Comparison of ENCODE assay signal across 10 cellular contexts in the genomic region with DNA sequence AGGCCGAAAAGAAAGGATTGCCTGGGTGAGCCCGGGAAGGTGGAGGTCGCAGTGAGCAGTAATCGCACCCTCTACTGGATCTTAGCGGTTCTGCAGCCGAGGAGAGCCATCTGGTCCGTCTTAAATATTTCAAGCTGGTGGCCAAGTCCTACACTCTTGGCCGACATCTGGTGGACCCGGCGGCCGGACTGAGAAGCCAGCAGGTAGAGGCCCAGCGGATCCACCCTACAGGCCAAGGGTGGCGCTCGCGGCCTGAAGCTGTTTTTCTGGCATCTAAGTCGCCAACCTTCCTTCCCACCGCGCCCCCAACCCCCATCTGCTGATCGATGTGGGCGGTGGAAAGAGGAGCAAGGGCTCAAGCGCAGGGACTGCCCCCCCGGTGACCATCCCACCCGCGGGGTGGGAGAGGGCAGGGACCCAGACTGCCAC. TPM values are rescaled to one million over a fixed set of nuclear protein-coding genes. Genes with fewer than 3 reads are reported as not detected.
A peak's percentile ranks its signal among the peaks of the same experiment; 100 is the strongest.
DNase-seq lines count a peak whose midpoint lies in the region; ATAC-seq and TF ChIP-seq lines count a peak whose summit lies in the region.
"Had no signal": no experiment of that assay in that cellular context is flagged by ENCODE, and none has a peak within 500 bp of the region (broad histone marks: within the 10 kb centered on the region; RNA-seq: fewer than 3 reads in every experiment).

No MANE protein-coding gene starts in this region.

- DNase-seq in activated T-cell treated with anti-CD3 and anti-CD28 coated beads, Interleukin-2, amount 50 U/mL, for 48 hours = peak; percentile 28 to 44
- no peak for DNase-seq in activated T-cell treated with anti-CD3 and anti-CD28 coated beads, Interleukin-2, amount 50 U/mL, for 1 hour
- DNase-seq in heart right ventricle = peak; percentile 33 to 44
- DNase-seq in tibial artery = no peak
- DNase-seq: DMS79 treated with DMSO at 0.1 percent for 48 hours had no signal

- H3K4me3 ChIP-seq in heart right ventricle (peak overlapping the region; percentile 14 to 58 (median 45)), tibial artery (peak overlapping the region; percentile 21 to 28)

- WGBS in heart right ventricle, 2 donors = 9% methylated on average over 24 of the region's 24 CpGs

- H3K9me3 ChIP-seq in heart right ventricle = no peaks in the 10 kb centered on the region
- H3K9me3 ChIP-seq in tibial artery = no peaks in the 10 kb centered on the region

- H3K4me1 ChIP-seq in heart right ventricle = peaks cover 0 to 20% (median 14%) of the 10 kb centered on the region in 9 donors
- H3K4me1 ChIP-seq in tibial artery = peaks cover 0 to 13% (median 6%) of the 10 kb centered on the region in 4 donors

- ATAC-seq in SK-N-SH treated with all-trans-retinoic acid at 6 μM for 48 hours (peak; percentile 50), heart right ventricle (peak in 7 of 8 donors; percentile 44 to 71 (median 56)), GM19351 (IDR thresholded peaks at IDR 0.05; ENCODE audit: unreplicated experiment) (no peak), HG02973 (IDR thresholded peaks at IDR 0.05; ENCODE audit: unreplicated experiment) (no peak), GM19455 (IDR thresholded peaks at IDR 0.05; ENCODE audit: unreplicated experiment) (no peak)

- no peak overlapping the region for H3K27ac ChIP-seq in heart right ventricle
- no peak overlapping the region for H3K27ac ChIP-seq in tibial artery
- H3K27ac ChIP-seq: KMS-11 had no signal

- intact Hi-C loops in heart right ventricle (cut with DNase I) (no loop called here), tibial artery (cut with DNase I; ENCODE audit: low total_unique reads) (no loop called here)

- H3K27me3 ChIP-seq in heart right ventricle (peaks cover 0 to 33% (median 20%) of the 10 kb centered on the region in 7 donors), tibial artery (peaks cover 0 to 25% of the 10 kb centered on the region in 2 donors)

- no peaks in the 10 kb centered on the region for H3K36me3 ChIP-seq in heart right ventricle
- no peaks in the 10 kb centered on the region for H3K36me3 ChIP-seq in tibial artery

- TF ChIP-seq CTCF in heart right ventricle (IDR thresholded peaks at IDR 0.05) (peak; percentile 21 to 64 (median 53)), tibial artery (IDR thresholded peaks at IDR 0.05) (peak in 1 of 2 experiments; percentile 34)

TF ChIP-seq in SK-N-SH treated with all-trans-retinoic acid at 6 μM for 48 hours, 23 proteins besides CTCF, POLR2A, EP300 and RAD21:
- TF ChIP-seq TCF4 (CRISPR knock-in tag; IDR thresholded peaks at IDR 0.05; ENCODE audit: borderline replicate concordance) = no peak
- no peak for TF ChIP-seq ISL1 (CRISPR knock-in tag; IDR thresholded peaks at IDR 0.05)
- TF ChIP-seq, protein P1, sequence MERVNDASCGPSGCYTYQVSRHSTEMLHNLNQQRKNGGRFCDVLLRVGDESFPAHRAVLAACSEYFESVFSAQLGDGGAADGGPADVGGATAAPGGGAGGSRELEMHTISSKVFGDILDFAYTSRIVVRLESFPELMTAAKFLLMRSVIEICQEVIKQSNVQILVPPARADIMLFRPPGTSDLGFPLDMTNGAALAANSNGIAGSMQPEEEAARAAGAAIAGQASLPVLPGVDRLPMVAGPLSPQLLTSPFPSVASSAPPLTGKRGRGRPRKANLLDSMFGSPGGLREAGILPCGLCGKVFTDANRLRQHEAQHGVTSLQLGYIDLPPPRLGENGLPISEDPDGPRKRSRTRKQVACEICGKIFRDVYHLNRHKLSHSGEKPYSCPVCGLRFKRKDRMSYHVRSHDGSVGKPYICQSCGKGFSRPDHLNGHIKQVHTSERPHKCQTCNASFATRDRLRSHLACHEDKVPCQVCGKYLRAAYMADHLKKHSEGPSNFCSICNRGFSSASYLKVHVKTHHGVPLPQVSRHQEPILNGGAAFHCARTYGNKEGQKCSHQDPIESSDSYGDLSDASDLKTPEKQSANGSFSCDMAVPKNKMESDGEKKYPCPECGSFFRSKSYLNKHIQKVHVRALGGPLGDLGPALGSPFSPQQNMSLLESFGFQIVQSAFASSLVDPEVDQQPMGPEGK (CRISPR knock-in tag; IDR thresholded peaks at IDR 0.05; ENCODE audit: borderline replicate concordance) = no peak
- no peak for TF ChIP-seq TOX (CRISPR knock-in tag; IDR thresholded peaks at IDR 0.05; ENCODE audit: borderline replicate concordance)

RNA-seq across cellular contexts. Expression of gene ZNF730, which starts 46.5 kb away (rescaled TPM):
- under 1 TPM in 9 of 10 donors, not detected in 1; 0.09 to 0.72 (median 0.28) TPM for total RNA-seq in heart right ventricle
- polyA plus RNA-seq in heart right ventricle = under 1 TPM in 1 of 2 donors, not detected in 1; 0.01 TPM

Comparison
In these comparisons a context has a peak if more than half of its experiments do, and no peak if none do; other contexts are left out.
1. DNase-seq: peak in activated T-cell treated with anti-CD3 and anti-CD28 coated beads, Interleukin-2, amount 50 U/mL, for 48 hours (2 of 2) and heart right ventricle (2 of 2); none in activated T-cell treated with anti-CD3 and anti-CD28 coated beads, Interleukin-2, amount 50 U/mL, for 1 hour (single experiment) and tibial artery (0 of 2).
2. ATAC-seq: peak in SK-N-SH treated with all-trans-retinoic acid at 6 μM for 48 hours (single experiment) and heart right ventricle (7 of 8); none in GM19351 (single experiment), HG02973 (single experiment) and GM19455 (single experiment).